In genomic region chr6:144595266-144595665, GRCh38 we compare ENCODE assay signal across 20 cellular contexts.
"Had no signal": no experiment of that assay in that cellular context is flagged by ENCODE, and none has a peak within 500 bp of the region (broad histone marks: within the 10 kb centered on the region; RNA-seq: fewer than 3 reads in every experiment).

No MANE protein-coding gene starts in this region.

- H3K27ac ChIP-seq: heart right ventricle, left lung, lower lobe of right lung, right atrium auricular region, suprapubic skin, tibial artery, upper lobe of right lung had no signal

- H3K27me3 ChIP-seq: heart right ventricle, left lung, right atrium auricular region, spleen, suprapubic skin, tibial artery, upper lobe of right lung had no signal

- H3K4me3 ChIP-seq: heart right ventricle, left lung, lower lobe of right lung, right atrium auricular region, spleen, suprapubic skin, tibial artery, upper lobe of right lung had no signal

- DNase-seq: activated CD4-positive, alpha-beta T cell treated with anti-CD3 and anti-CD28 coated beads for 36 hours; activated CD4-positive, alpha-beta T cell treated with anti-CD3 and anti-CD28 coated beads, Interleukin-2, amount 50 U/mL, for 4 hours; activated CD4-positive, CD25-positive, alpha-beta regulatory T cell; activated naive CD4-positive, alpha-beta T cell treated with Interleukin-2 at 50 U/mL for 16 hours; activated T-cell treated with anti-CD3 and anti-CD28 coated beads for 4 hours; activated T-cell treated with anti-CD3 and anti-CD28 coated beads, Interleukin-2, amount 50 U/mL, for 72 hours; amygdala; cortex of kidney; effector memory CD8-positive, alpha-beta T cell; erythroblast; heart right ventricle; left lung; lower lobe of right lung; mesenchymal stem cell; spleen; stimulated activated naive CD4-positive, alpha-beta T cell; tibial artery; upper lobe of right lung had no signal

- ATAC-seq: activated CD4-positive, alpha-beta T cell treated with anti-CD3 and anti-CD28 coated beads for 36 hours; activated T-cell treated with anti-CD3 and anti-CD28 coated beads, Interleukin-2, amount 50 U/mL, for 72 hours; effector memory CD8-positive, alpha-beta T cell; left lung; upper lobe of right lung had no signal

- H3K9me3 ChIP-seq: right atrium auricular region, upper lobe of right lung had no signal

- H3K36me3 ChIP-seq: right atrium auricular region had no signal

- H3K4me1 ChIP-seq: right atrium auricular region, suprapubic skin, upper lobe of right lung had no signal
